In the genomic region with DNA sequence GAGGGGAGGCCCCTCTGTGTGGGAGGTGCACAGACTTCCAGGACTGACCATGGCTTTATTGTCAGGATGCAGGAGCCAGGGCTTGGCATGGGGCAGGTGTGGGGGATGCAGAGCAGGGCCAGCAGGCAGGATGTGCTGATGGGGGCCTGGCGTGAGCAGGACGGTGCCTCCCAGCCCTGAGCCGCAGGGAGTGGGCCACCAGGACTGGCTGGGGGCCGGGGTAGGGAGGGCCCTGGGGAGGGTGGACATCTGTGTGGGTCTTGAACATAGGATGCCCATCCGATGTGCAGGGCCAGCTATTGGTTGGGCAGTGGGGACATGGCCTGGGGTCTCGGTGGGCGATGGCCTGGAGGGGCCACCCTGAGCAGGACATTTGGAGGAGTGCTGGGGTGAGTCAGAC, we compare ENCODE assay signal across 28 cellular contexts. TPM values are rescaled to one million over a fixed set of nuclear protein-coding genes. Genes with fewer than 3 reads are reported as not detected.
DNase-seq lines count a peak whose midpoint lies in the region; ATAC-seq lines count a peak whose summit lies in the region.
"Had no signal": no experiment of that assay in that cellular context is flagged by ENCODE, and none has a peak within 500 bp of the region (broad histone marks: within the 10 kb centered on the region; RNA-seq: fewer than 3 reads in every experiment).

No MANE protein-coding gene starts in this region.

- peaks cover 99% of the 10 kb centered on the region for H3K36me3 Mint-ChIP-seq in activated T-cell treated with anti-CD3 and anti-CD28 coated beads, Interleukin-2, amount 50 U/mL, for 24 hours (ENCODE audit: low read depth)
- peaks cover 33 to 76% of the 10 kb centered on the region in 2 donors for H3K36me3 Mint-ChIP-seq in activated T-cell treated with anti-CD3 and anti-CD28 coated beads, Interleukin-2, amount 50 U/mL, for 72 hours (ENCODE audit: insufficient read depth in 2 of 2)
- H3K36me3 Mint-ChIP-seq in activated naive CD8-positive, alpha-beta T cell treated with anti-CD3 and anti-CD28 coated beads for 36 hours, result peaks cover 73% of the 10 kb centered on the region
- H3K36me3 Mint-ChIP-seq in T-helper 2 cell treated with Interferon-gamma antibody and Interleukin-4, amounts not matched to agents 5 μg/mL and 100 μg/mL, for 36 hours (ENCODE audit: low read depth), result peaks cover 96% of the 10 kb centered on the region

- peaks cover 50 to 56% of the 10 kb centered on the region in 2 experiments for H3K36me3 ChIP-seq in trophoblast cell (ENCODE audit: control insufficient read depth in 1 of 2, insufficient read depth in 2 of 2, low read length in 2 of 2)

- H3K4me1 Mint-ChIP-seq in activated T-cell treated with anti-CD3 and anti-CD28 coated beads, Interleukin-2, amount 50 U/mL, for 24 hours (ENCODE audit: low read depth), result peaks cover 26% of the 10 kb centered on the region
- peaks cover 21% of the 10 kb centered on the region for H3K4me1 Mint-ChIP-seq in activated T-cell treated with anti-CD3 and anti-CD28 coated beads, Interleukin-2, amount 50 U/mL, for 72 hours (ENCODE audit: low read depth)
- peaks cover 28% of the 10 kb centered on the region for H3K4me1 Mint-ChIP-seq in activated naive CD8-positive, alpha-beta T cell treated with anti-CD3 and anti-CD28 coated beads for 36 hours
- peaks cover 4% of the 10 kb centered on the region for H3K4me1 Mint-ChIP-seq in T-helper 2 cell treated with Interferon-gamma antibody and Interleukin-4, amounts not matched to agents 5 μg/mL and 100 μg/mL, for 36 hours (ENCODE audit: low read depth)

- no peak overlapping the region for H3K9ac ChIP-seq in trophoblast cell (ENCODE audit: low read length)

- H2AFZ ChIP-seq in trophoblast cell (ENCODE audit: insufficient read depth, low read length, poor library complexity), result no peak overlapping the region

- H3K4me3 Mint-ChIP-seq in activated T-cell treated with anti-CD3 and anti-CD28 coated beads, Interleukin-2, amount 50 U/mL, for 24 hours, result no peak overlapping the region
- H3K4me3 Mint-ChIP-seq in activated T-cell treated with anti-CD3 and anti-CD28 coated beads, Interleukin-2, amount 50 U/mL, for 72 hours, result no peak overlapping the region
- H3K4me3 Mint-ChIP-seq in activated naive CD8-positive, alpha-beta T cell treated with anti-CD3 and anti-CD28 coated beads for 36 hours, result no peak overlapping the region
- no peak overlapping the region for H3K4me3 Mint-ChIP-seq in T-helper 2 cell treated with Interferon-gamma antibody and Interleukin-4, amounts not matched to agents 5 μg/mL and 100 μg/mL, for 36 hours
- H3K4me3 Mint-ChIP-seq: dendritic cell treated with granulocyte-macrophage colony-stimulating factor and Interleukin-4, amounts not matched to agents 40 ng/mL and 50 ng/mL, for 4 days; nephron had no signal

- no peak overlapping the region for H2BK120ac ChIP-seq in trophoblast cell (ENCODE audit: insufficient read depth, low read length, poor library complexity)

- H3K4me2 ChIP-seq in trophoblast cell (ENCODE audit: low read length), result no peak overlapping the region

- no peaks in the 10 kb centered on the region for H3K79me2 ChIP-seq in trophoblast cell (ENCODE audit: control insufficient read depth, insufficient read depth, low read length, poor library complexity)

- H3K4ac ChIP-seq in trophoblast cell (ENCODE audit: low read depth, low read length), result no peak overlapping the region

- H3K23ac ChIP-seq in trophoblast cell (ENCODE audit: low read length), result no peak overlapping the region

- H3K27me3 Mint-ChIP-seq in activated T-cell treated with anti-CD3 and anti-CD28 coated beads, Interleukin-2, amount 50 U/mL, for 24 hours, result no peaks in the 10 kb centered on the region
- no peaks in the 10 kb centered on the region for H3K27me3 Mint-ChIP-seq in activated T-cell treated with anti-CD3 and anti-CD28 coated beads, Interleukin-2, amount 50 U/mL, for 72 hours (ENCODE audit: low read depth)
- H3K27me3 Mint-ChIP-seq in activated naive CD8-positive, alpha-beta T cell treated with anti-CD3 and anti-CD28 coated beads for 36 hours, result no peaks in the 10 kb centered on the region
- no peaks in the 10 kb centered on the region for H3K27me3 Mint-ChIP-seq in T-helper 2 cell treated with Interferon-gamma antibody and Interleukin-4, amounts not matched to agents 5 μg/mL and 100 μg/mL, for 36 hours (ENCODE audit: low read depth)
- H3K27me3 Mint-ChIP-seq: dendritic cell treated with granulocyte-macrophage colony-stimulating factor and Interleukin-4, amounts not matched to agents 40 ng/mL and 50 ng/mL, for 4 days had no signal

- H2BK12ac ChIP-seq in trophoblast cell (ENCODE audit: low read length), result no peak overlapping the region

- no peaks in the 10 kb centered on the region for H3K27me3 ChIP-seq in trophoblast cell (ENCODE audit: insufficient read depth, low read length)
- H3K27me3 ChIP-seq: ascending aorta, BE2C, esophagus muscularis mucosa had no signal

- H3K14ac ChIP-seq in trophoblast cell (ENCODE audit: low read length), result no peak overlapping the region

- peak overlapping the region; percentile 34 for H3K18ac ChIP-seq in trophoblast cell (ENCODE audit: low read length)

- no peak overlapping the region for H3K4me3 ChIP-seq in trophoblast cell (ENCODE audit: low read depth, low read length)
- H3K4me3 ChIP-seq: ascending aorta, esophagus muscularis mucosa, lung, thoracic aorta had no signal

- DNase-seq in activated T-cell treated with anti-CD3 and anti-CD28 coated beads, Interleukin-2, amount 50 U/mL, for 24 hours, result no peak
- no peak for DNase-seq in activated T-cell treated with anti-CD3 and anti-CD28 coated beads, Interleukin-2, amount 50 U/mL, for 72 hours
- no peak for DNase-seq in activated naive CD8-positive, alpha-beta T cell treated with anti-CD3 and anti-CD28 coated beads for 36 hours
- no peak for DNase-seq in left cardiac atrium
- no peak for DNase-seq in trophoblast cell
- no peak for DNase-seq in AG08395 (ENCODE audit: low spot score)
- no peak for DNase-seq in T-helper 2 cell treated with Interferon-gamma antibody and Interleukin-4, amounts not matched to agents 5 μg/mL and 100 μg/mL, for 36 hours (ENCODE audit: low spot score)
- no peak for DNase-seq in stimulated activated CD4-positive, alpha-beta T cell treated with anti-CD3 and anti-CD28 coated beads, Interleukin-1b, Interleukin-23, amount 100 ng/mL, for 48 hours
- DNase-seq: ACHN; activated CD8-positive, alpha-beta memory T cell treated with anti-CD3 and anti-CD28 coated beads, Interleukin-2, amount 50 U/mL, for 4 hours; activated naive CD4-positive, alpha-beta T cell treated with anti-CD3 and anti-CD28 coated beads, Interleukin-2, amount 50 U/mL, for 16 hours; BE2C; central memory CD4-positive, alpha-beta T cell; kidney; NCI-H1048; NCI-H1694 treated with DMSO at 0.1 percent for 48 hours; NCI-H446 treated with DMSO at 0.1 percent for 48 hours; stimulated activated naive CD4-positive, alpha-beta T cell treated with Interleukin-2 at 50 U/mL for 16 hours; WERI-Rb-1 had no signal

- H3K9me3 Mint-ChIP-seq in activated T-cell treated with anti-CD3 and anti-CD28 coated beads, Interleukin-2, amount 50 U/mL, for 24 hours, result peaks cover 30% of the 10 kb centered on the region
- peaks cover 2 to 12% of the 10 kb centered on the region in 2 donors for H3K9me3 Mint-ChIP-seq in activated T-cell treated with anti-CD3 and anti-CD28 coated beads, Interleukin-2, amount 50 U/mL, for 72 hours
- peaks cover 25% of the 10 kb centered on the region for H3K9me3 Mint-ChIP-seq in activated naive CD8-positive, alpha-beta T cell treated with anti-CD3 and anti-CD28 coated beads for 36 hours
- H3K9me3 Mint-ChIP-seq in T-helper 2 cell treated with Interferon-gamma antibody and Interleukin-4, amounts not matched to agents 5 μg/mL and 100 μg/mL, for 36 hours, result peaks cover 23% of the 10 kb centered on the region

- H3K27ac Mint-ChIP-seq in activated T-cell treated with anti-CD3 and anti-CD28 coated beads, Interleukin-2, amount 50 U/mL, for 24 hours, result peak overlapping the region; percentile 72
- H3K27ac Mint-ChIP-seq in activated T-cell treated with anti-CD3 and anti-CD28 coated beads, Interleukin-2, amount 50 U/mL, for 72 hours, result no peak overlapping the region
- H3K27ac Mint-ChIP-seq in activated naive CD8-positive, alpha-beta T cell treated with anti-CD3 and anti-CD28 coated beads for 36 hours, result peak overlapping the region; percentile 41
- no peak overlapping the region for H3K27ac Mint-ChIP-seq in T-helper 2 cell treated with Interferon-gamma antibody and Interleukin-4, amounts not matched to agents 5 μg/mL and 100 μg/mL, for 36 hours
- H3K27ac Mint-ChIP-seq: dendritic cell treated with granulocyte-macrophage colony-stimulating factor and Interleukin-4, amounts not matched to agents 40 ng/mL and 50 ng/mL, for 4 days had no signal

- H4K91ac ChIP-seq in trophoblast cell (ENCODE audit: low read depth, low read length), result no peak overlapping the region

- H3K4me1 ChIP-seq in trophoblast cell (ENCODE audit: control insufficient read depth in 1 of 2, insufficient read depth in 2 of 2, low read length in 2 of 2), result no peaks in the 10 kb centered on the region
- H3K4me1 ChIP-seq: ascending aorta, BE2C had no signal

- H4K12ac ChIP-seq in trophoblast cell (ENCODE audit: low read depth, low read length), result no peak overlapping the region

- no peak overlapping the region for H2AK5ac ChIP-seq in trophoblast cell (ENCODE audit: low read length)

- no peak overlapping the region for H2BK5ac ChIP-seq in trophoblast cell (ENCODE audit: low read depth, low read length, poor library complexity)

- no CpG with 5 or more reads among the region's 7 CpGs for WGBS in trophoblast cell (ENCODE audit: extremely low coverage, insufficient coverage, insufficient read length)

- intact Hi-C loops in left cardiac atrium (cut with DNase I), result no loop called here

- peaks cover 6% of the 10 kb centered on the region for H3K9me3 ChIP-seq in trophoblast cell (ENCODE audit: insufficient read depth, low read depth, low read length)

- no peak for ATAC-seq in activated T-cell treated with anti-CD3 and anti-CD28 coated beads, Interleukin-2, amount 50 U/mL, for 72 hours (replicated peaks in 1 of 2)
- peak; percentile 27 to 62 for ATAC-seq in left cardiac atrium

- no peak overlapping the region for H4K8ac ChIP-seq in trophoblast cell (ENCODE audit: low read depth, low read length)

- H3K27ac ChIP-seq in trophoblast cell (ENCODE audit: low read depth, low read length), result no peak overlapping the region
- H3K27ac ChIP-seq: ascending aorta, esophagus muscularis mucosa, thoracic aorta, WERI-Rb-1 had no signal

- no peaks in the 10 kb centered on the region for H3K79me1 ChIP-seq in trophoblast cell (ENCODE audit: low read length)

RNA-seq across cellular contexts. Expression of a gene that starts 15.6 kb away (rescaled TPM):
- total RNA-seq in activated T-cell treated with anti-CD3 and anti-CD28 coated beads, Interleukin-2, amount 50 U/mL, for 72 hours, result 10 to 100 TPM; 81.3 to 95.1 TPM
- 10 to 100 TPM; 56.8 to 59.9 TPM for total RNA-seq in activated naive CD8-positive, alpha-beta T cell treated with anti-CD3 and anti-CD28 coated beads for 36 hours
- total RNA-seq in left cardiac atrium, result 10 to 100 TPM; 60.2 to 67.9 TPM
- 44.7 and 48.2 TPM in 2 replicates for polyA plus RNA-seq in trophoblast cell (2013)

RNA-seq across cellular contexts. Expression of a gene that starts 46.2 kb away (rescaled TPM):
- under 1 TPM in 1 of 2 donors, not detected in 1; 0.72 TPM for total RNA-seq in activated T-cell treated with anti-CD3 and anti-CD28 coated beads, Interleukin-2, amount 50 U/mL, for 72 hours
- 10 to 100 TPM in 1 of 2 experiments, 1 to 10 TPM in 1; 8.7 to 10.5 TPM for total RNA-seq in activated naive CD8-positive, alpha-beta T cell treated with anti-CD3 and anti-CD28 coated beads for 36 hours
- 10 to 100 TPM; 12.8 to 41.0 TPM for total RNA-seq in left cardiac atrium
- polyA plus RNA-seq in trophoblast cell (2013), result not detected in 2 replicates
- total RNA-seq: H4, HT1080, osteocyte had no signal

Comparison
In these comparisons a context has a peak if more than half of its experiments do, and no peak if none do; other contexts are left out.
1. H3K27ac Mint-ChIP-seq: peak in activated T-cell treated with anti-CD3 and anti-CD28 coated beads, Interleukin-2, amount 50 U/mL, for 24 hours (single experiment) and activated naive CD8-positive, alpha-beta T cell treated with anti-CD3 and anti-CD28 coated beads for 36 hours (single experiment); none in activated T-cell treated with anti-CD3 and anti-CD28 coated beads, Interleukin-2, amount 50 U/mL, for 72 hours (single experiment) and T-helper 2 cell treated with Interferon-gamma antibody and Interleukin-4, amounts not matched to agents 5 μg/mL and 100 μg/mL, for 36 hours (single experiment).
2. ATAC-seq: peak in left cardiac atrium (2 of 2); none in activated T-cell treated with anti-CD3 and anti-CD28 coated beads, Interleukin-2, amount 50 U/mL, for 72 hours (0 of 2).
3. RNA of a gene that starts 46.2 kb away (total RNA-seq): 12.8 to 41.0 TPM in left cardiac atrium and 8.7 to 10.5 TPM in activated naive CD8-positive, alpha-beta T cell treated with anti-CD3 and anti-CD28 coated beads for 36 hours; 0.72 TPM in activated T-cell treated with anti-CD3 and anti-CD28 coated beads, Interleukin-2, amount 50 U/mL, for 72 hours; every median in the first group is over 4 times any median in the second.